11 cellular contexts compared by ENCODE assay signal in the genomic region with DNA sequence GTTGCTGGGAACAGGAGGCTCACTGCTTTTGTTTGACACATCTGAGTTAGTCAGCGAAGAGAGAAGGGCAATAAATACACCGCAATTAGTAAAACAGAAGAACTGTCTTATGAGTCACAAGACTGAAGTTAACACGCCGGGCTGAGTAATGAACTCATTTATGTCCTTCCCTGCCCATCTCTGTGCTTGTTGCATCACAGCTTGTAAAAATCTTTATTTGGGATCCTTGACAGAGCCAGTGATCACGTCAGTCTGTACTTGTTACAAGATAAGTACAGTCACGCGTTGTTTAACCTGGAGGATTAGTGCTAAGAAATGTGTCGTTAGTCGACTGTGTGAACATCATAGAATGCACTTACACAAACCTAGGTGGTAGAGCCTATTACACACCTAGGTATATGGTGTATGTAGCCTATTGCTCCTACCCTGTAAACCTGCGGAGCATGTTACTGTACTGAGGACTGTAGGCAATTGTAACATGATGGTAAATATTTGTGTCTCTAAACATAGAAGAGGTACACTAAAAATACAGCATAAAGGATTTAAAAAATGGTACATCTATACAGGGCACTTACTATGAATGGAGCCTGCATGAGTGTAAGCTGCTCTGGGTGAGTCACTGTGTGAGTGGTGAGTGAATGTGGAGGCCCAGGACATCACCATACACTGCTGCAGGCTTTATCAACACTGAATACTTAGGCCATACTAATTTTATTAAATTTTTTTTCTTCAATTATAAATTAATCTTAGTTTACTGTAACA.
A peak's percentile ranks its signal among the peaks of the same experiment; 100 is the strongest.
DNase-seq lines count a peak whose midpoint lies in the region; ATAC-seq, FAIRE-seq and TF ChIP-seq lines count a peak whose summit lies in the region.
"Had no signal": no experiment of that assay in that cellular context is flagged by ENCODE, and none has a peak within 500 bp of the region (broad histone marks: within the 10 kb centered on the region; RNA-seq: fewer than 3 reads in every experiment).

No MANE protein-coding gene starts in this region.

- DNase-seq in EH (ENCODE audit: low read depth) (peak; percentile 76), Panc1 (ENCODE audit: low read depth, low spot score) (peak; percentile 28), keratinocyte (ENCODE audit: low read depth, low spot score) (peak; percentile 95), mucosa of gallbladder (ENCODE audit: low spot score) (no peak), SK-N-SH (no peak), SK-N-DZ (ENCODE audit: low spot score) (no peak)
- DNase-seq in stimulated activated CD4-positive, alpha-beta T cell treated with anti-CD3 and anti-CD28 coated beads, Interleukin-4, amount 100 ng/mL, for 24 hours: no peak
- DNase-seq: hippocampal formation; KG1; stimulated activated CD4-positive, alpha-beta T cell treated with anti-CD3 and anti-CD28 coated beads, Interleukin-12 subunit alpha, Interleukin-12 subunit beta, amount 100 ng/mL, for 4 hours had no signal

- H3K36me3 ChIP-seq in Panc1 (ENCODE audit: control insufficient read depth, insufficient read depth, low read length) (no peaks in the 10 kb centered on the region), keratinocyte (ENCODE audit: control insufficient read depth in 2 of 2, extremely low read depth in 1 of 2, insufficient read depth in 2 of 2, low read length in 2 of 2) (no peaks in the 10 kb centered on the region), SK-N-SH (replicated peaks in 1 of 2; ENCODE audit: control insufficient read depth in 1 of 2, insufficient read depth in 2 of 2, low read length in 1 of 2) (no peaks in the 10 kb centered on the region)

- TF ChIP-seq RAD21 in SK-N-SH (IDR thresholded peaks at IDR 0.05; ENCODE audit: low read length): no peak

- ATAC-seq in HG02852 (IDR thresholded peaks at IDR 0.05; ENCODE audit: unreplicated experiment): peak; percentile 86
- ATAC-seq in Panc1: no peak

- no peaks in the 10 kb centered on the region for H3F3A ChIP-seq in SK-N-SH (replicated peaks; ENCODE audit: insufficient read depth)

- H3K27me3 ChIP-seq in Panc1 (ENCODE audit: control insufficient read depth, insufficient read depth, low read length): peaks cover 3% of the 10 kb centered on the region; the same call in 1 of the 2 replicates
- peaks cover 8% of the 10 kb centered on the region for H3K27me3 ChIP-seq in keratinocyte (ENCODE audit: control insufficient read depth, extremely low read depth, insufficient read depth, low read length)
- no peaks in the 10 kb centered on the region for H3K27me3 ChIP-seq in SK-N-SH (ENCODE audit: insufficient read depth)

- H2AFZ ChIP-seq in keratinocyte (ENCODE audit: control insufficient read depth, low read length) (no peak overlapping the region), SK-N-SH (ENCODE audit: low read depth) (no peak overlapping the region)

- no peak overlapping the region for H3K4me3 ChIP-seq in Panc1 (ENCODE audit: low read depth in 2 of 2, low read length in 2 of 2)
- no peak overlapping the region for H3K4me3 ChIP-seq in keratinocyte (ENCODE audit: control insufficient read depth in 2 of 3, extremely low read depth in 1 of 3, insufficient read depth in 2 of 3, low read depth in 1 of 3, low read length in 3 of 3)
- no peak overlapping the region for H3K4me3 ChIP-seq in SK-N-SH (ENCODE audit: low read depth in 2 of 2, low read length in 1 of 2)

- POLR2A ChIA-PET in Panc1 (lab: Charles Lee) (no interaction called here), SK-N-SH (lab: Yijun Ruan, JAX) (no interaction called here)

- CTCF ChIA-PET in Panc1 (lab: Charles Lee): no interaction called here
- CTCF ChIA-PET in SK-N-SH (lab: Yijun Ruan, JAX): interaction anchor here (0.8 to 3.8 kb wide), 2 partner anchors 97 to 273 kb away, joined by 3 to 20 read pairs; partner anchors contain the start of gene TNR

- H3K9me3 ChIP-seq in Panc1 (ENCODE audit: control insufficient read depth, insufficient read depth, low read depth, low read length) (no peaks in the 10 kb centered on the region), keratinocyte (ENCODE audit: control insufficient read depth, low read depth, low read length) (no peaks in the 10 kb centered on the region), SK-N-SH (no peaks in the 10 kb centered on the region)

- TF ChIP-seq CTCF in Panc1 (IDR thresholded peaks at IDR 0.05) (no peak), keratinocyte (optimal IDR thresholded peaks at IDR 0.05 in 1 of 3, IDR thresholded peaks at IDR 0.05 in 1 of 3, conservative IDR thresholded peaks at IDR 0.05 in 1 of 3; ENCODE audit: extremely low read depth in 1 of 3, insufficient read depth in 2 of 3, low read length in 3 of 3) (no peak), SK-N-SH (IDR thresholded peaks at IDR 0.05) (no peak)

- peaks cover 4% of the 10 kb centered on the region for H3K9me1 ChIP-seq in keratinocyte (ENCODE audit: control insufficient read depth, extremely low read depth, insufficient read depth, low read length)

- H3K79me2 ChIP-seq in keratinocyte (ENCODE audit: control insufficient read depth, insufficient read depth, low read length) (no peaks in the 10 kb centered on the region), SK-N-SH (ENCODE audit: insufficient read depth) (no peaks in the 10 kb centered on the region)

- no peak overlapping the region for H3K27ac ChIP-seq in Panc1 (ENCODE audit: low read length)
- peak overlapping the region; percentile 83 for H3K27ac ChIP-seq in keratinocyte (ENCODE audit: control insufficient read depth, insufficient read depth, low read length)
- no peak overlapping the region for H3K27ac ChIP-seq in SK-N-SH (ENCODE audit: low read depth in 2 of 2, low read length in 1 of 2)

- intact Hi-C loops in Panc1 (cut with micrococcal nuclease; ENCODE audit: unreplicated experiment): loop anchor here (10.0 kb wide), 1 partner anchor 414 kb away; no protein-coding TSS in a partner anchor

- H4K20me1 ChIP-seq in keratinocyte (ENCODE audit: control insufficient read depth, extremely low read depth, insufficient read depth, low read length) (no peaks in the 10 kb centered on the region), SK-N-SH (ENCODE audit: insufficient read depth) (no peaks in the 10 kb centered on the region)

- H3K9ac ChIP-seq in keratinocyte (ENCODE audit: control insufficient read depth, extremely low read depth, insufficient read depth, low read length) (peak overlapping the region; percentile 20), SK-N-SH (no peak overlapping the region)

- in situ Hi-C loops in Panc1 (cut with HindIII; ENCODE audit: low pct_unique_long_range_greater_than_20kb, low sequenced_read_pairs): no loop called here

- TF ChIP-seq EP300 in SK-N-SH (IDR thresholded peaks at IDR 0.05; ENCODE audit: borderline replicate concordance in 1 of 2, low read depth in 1 of 2, low read length in 1 of 2): no peak

- 51% methylated on average over 10 of the region's 10 CpGs for WGBS in SK-N-SH (ENCODE audit: low lambda C conversion rate)

- H3K4me2 ChIP-seq in keratinocyte (ENCODE audit: control insufficient read depth, extremely low read depth, insufficient read depth, low read depth, low read length) (peak overlapping the region; percentile 61), SK-N-SH (no peak overlapping the region)

- no peaks in the 10 kb centered on the region for H3K9me2 ChIP-seq in SK-N-SH

- peak; percentile 99 for FAIRE-seq in keratinocyte (lab: Jason Lieb, UNC)

- no peaks in the 10 kb centered on the region for H3K4me1 ChIP-seq in Panc1 (ENCODE audit: control insufficient read depth, insufficient read depth, low read length)
- peaks cover 20% of the 10 kb centered on the region for H3K4me1 ChIP-seq in keratinocyte (ENCODE audit: control insufficient read depth, extremely low read depth, insufficient read depth, low read length)
- H3K4me1 ChIP-seq in SK-N-SH (ENCODE audit: control insufficient read depth in 1 of 2, insufficient read depth in 2 of 2, low read depth in 1 of 2, low read length in 1 of 2): peaks cover 0 to 23% of the 10 kb centered on the region in 2 experiments; a peak in 2 of 4 replicates

- no TSS peak for BruUV-seq in Panc1 (replicated peaks; lab: Mats Ljungman, UMichigan)

- dilution Hi-C loops in keratinocyte (cut with MboI; ENCODE audit: extremely low pct_ligation_motif_present, low sequenced_read_pairs): no loop called here

TF ChIP-seq in SK-N-SH, 30 proteins besides CTCF, POLR2A, EP300 and RAD21:
- TF ChIP-seq USF1 (IDR thresholded peaks at IDR 0.05; ENCODE audit: borderline replicate concordance, low read depth) (no peak), NFIC (IDR thresholded peaks at IDR 0.05; ENCODE audit: borderline replicate concordance) (no peak), POLR2AphosphoS5 (IDR thresholded peaks at IDR 0.05; ENCODE audit: low read depth, low read length) (no peak)
- TF ChIP-seq, protein P1, sequence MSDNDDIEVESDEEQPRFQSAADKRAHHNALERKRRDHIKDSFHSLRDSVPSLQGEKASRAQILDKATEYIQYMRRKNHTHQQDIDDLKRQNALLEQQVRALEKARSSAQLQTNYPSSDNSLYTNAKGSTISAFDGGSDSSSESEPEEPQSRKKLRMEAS (IDR thresholded peaks at IDR 0.05; ENCODE audit: low read depth): no peak

Comparison
In these comparisons a context has a peak if more than half of its experiments do, and no peak if none do; other contexts are left out.
1. DNase-seq: peak in EH (single experiment), Panc1 (single experiment) and keratinocyte (single experiment); none in mucosa of gallbladder (single experiment), SK-N-SH (single experiment), SK-N-DZ (single experiment) and stimulated activated CD4-positive, alpha-beta T cell treated with anti-CD3 and anti-CD28 coated beads, Interleukin-4, amount 100 ng/mL, for 24 hours (single experiment).